ENCODE assay signal across 8 cellular contexts in genomic region chrX:46576458-46576857, GRCh38. TPM values are rescaled to one million over a fixed set of nuclear protein-coding genes. Genes with fewer than 3 reads are reported as not detected.
A peak's percentile ranks its signal among the peaks of the same experiment; 100 is the strongest.
DNase-seq lines count a peak whose midpoint lies in the region; ATAC-seq and TF ChIP-seq lines count a peak whose summit lies in the region.

No MANE protein-coding gene starts in this region.

- TF ChIP-seq EP300 in upper lobe of left lung (IDR thresholded peaks at IDR 0.05): no peak

- H3K36me3 Mint-ChIP-seq in activated naive CD4-positive, alpha-beta T cell treated with anti-CD3 and anti-CD28 coated beads, Interleukin-2, amount 10 ng/mL, durations not matched to agents 7 days and 5 days: peaks cover 35% of the 10 kb centered on the region
- H3K36me3 Mint-ChIP-seq in activated naive CD8-positive, alpha-beta T cell treated with anti-CD3 and anti-CD28 coated beads for 36 hours: peaks cover 2% of the 10 kb centered on the region

- H3K9me3 Mint-ChIP-seq in activated naive CD4-positive, alpha-beta T cell treated with anti-CD3 and anti-CD28 coated beads, Interleukin-2, amount 10 ng/mL, durations not matched to agents 7 days and 5 days: no peaks in the 10 kb centered on the region
- no peaks in the 10 kb centered on the region for H3K9me3 Mint-ChIP-seq in activated naive CD8-positive, alpha-beta T cell treated with anti-CD3 and anti-CD28 coated beads for 36 hours

- CTCF ChIA-PET in activated naive CD4-positive, alpha-beta T cell treated with anti-CD3 and anti-CD28 coated beads, Interleukin-2, amount 10 ng/mL, durations not matched to agents 7 days and 5 days (lab: Charles Lee): interaction anchor here (0.9 to 1.4 kb wide), 3 partner anchors 40 to 70 kb away, joined by 3 to 4 read pairs (median 3); no protein-coding TSS in a partner anchor

- H3K27me3 Mint-ChIP-seq in activated naive CD4-positive, alpha-beta T cell treated with anti-CD3 and anti-CD28 coated beads, Interleukin-2, amount 10 ng/mL, durations not matched to agents 7 days and 5 days: no peaks in the 10 kb centered on the region
- peaks cover 20% of the 10 kb centered on the region for H3K27me3 Mint-ChIP-seq in activated naive CD8-positive, alpha-beta T cell treated with anti-CD3 and anti-CD28 coated beads for 36 hours

- no peak overlapping the region for H3K27ac ChIP-seq in upper lobe of left lung

- H3K4me3 ChIP-seq in iPS-18c (ENCODE audit: insufficient read depth, low read depth, low read length) (peak overlapping the region; percentile 35; the same call in 1 of the 2 replicates), upper lobe of left lung (peak overlapping the region in 3 of 4 donors; percentile 59 to 66 (median 62))

- H3K4me3 Mint-ChIP-seq in activated naive CD4-positive, alpha-beta T cell treated with anti-CD3 and anti-CD28 coated beads, Interleukin-2, amount 10 ng/mL, durations not matched to agents 7 days and 5 days: peak overlapping the region; percentile 82
- H3K4me3 Mint-ChIP-seq in activated naive CD8-positive, alpha-beta T cell treated with anti-CD3 and anti-CD28 coated beads for 36 hours: peak overlapping the region; percentile 29

- ATAC-seq in upper lobe of left lung (ENCODE audit: low FRiP score in 2 of 2): peak in 1 of 2 donors; percentile 29
- ATAC-seq in GM18870 (IDR thresholded peaks at IDR 0.05; ENCODE audit: unreplicated experiment): no peak
- ATAC-seq in activated CD4-positive, CD25-positive, alpha-beta regulatory T cell treated with anti-CD3 and anti-CD28 coated beads, Interleukin-2, amount 50 U/mL, for 24 hours: no peak

- peak overlapping the region; percentile 65 for H3K27ac Mint-ChIP-seq in activated naive CD4-positive, alpha-beta T cell treated with anti-CD3 and anti-CD28 coated beads, Interleukin-2, amount 10 ng/mL, durations not matched to agents 7 days and 5 days
- no peak overlapping the region for H3K27ac Mint-ChIP-seq in activated naive CD8-positive, alpha-beta T cell treated with anti-CD3 and anti-CD28 coated beads for 36 hours

- no peak for DNase-seq in activated naive CD4-positive, alpha-beta T cell treated with anti-CD3 and anti-CD28 coated beads, Interleukin-2, amount 10 ng/mL, durations not matched to agents 7 days and 5 days
- DNase-seq in activated naive CD4-positive, alpha-beta T cell treated with anti-CD3 and anti-CD28 coated beads, Interleukin-2, amount 50 U/mL, for 16 hours: no peak
- no peak for DNase-seq in activated naive CD8-positive, alpha-beta T cell treated with anti-CD3 and anti-CD28 coated beads for 36 hours
- DNase-seq in upper lobe of left lung (no peak), Ammon's horn (ENCODE audit: low spot score) (no peak)

- 0 to 55% methylated on average over 1 to 3 of the region's 3 CpGs for WGBS in upper lobe of left lung, 2 donors

- H3K36me3 ChIP-seq in upper lobe of left lung: no peaks in the 10 kb centered on the region

- peaks cover 51% of the 10 kb centered on the region for H3K4me1 Mint-ChIP-seq in activated naive CD4-positive, alpha-beta T cell treated with anti-CD3 and anti-CD28 coated beads, Interleukin-2, amount 10 ng/mL, durations not matched to agents 7 days and 5 days
- peaks cover 27% of the 10 kb centered on the region for H3K4me1 Mint-ChIP-seq in activated naive CD8-positive, alpha-beta T cell treated with anti-CD3 and anti-CD28 coated beads for 36 hours

- TF ChIP-seq CTCF in upper lobe of left lung (IDR thresholded peaks at IDR 0.05): no peak

- no peaks in the 10 kb centered on the region for H3K27me3 ChIP-seq in upper lobe of left lung

- peaks cover 7% of the 10 kb centered on the region for H3K9me3 ChIP-seq in iPS-18c (ENCODE audit: control insufficient read depth, insufficient read depth, low read length)
- peaks cover 0 to 5% (median 0%) of the 10 kb centered on the region in 4 donors for H3K9me3 ChIP-seq in upper lobe of left lung

- TF ChIP-seq POLR2A in upper lobe of left lung (IDR thresholded peaks at IDR 0.05): no peak

- H3K4me1 ChIP-seq in upper lobe of left lung: peaks cover 0 to 27% (median 5%) of the 10 kb centered on the region in 4 donors

RNA-seq across cellular contexts. Expression of gene CHST7, which starts 2.9 kb away (rescaled TPM):
- 1 to 10 TPM; 1.5 to 1.7 TPM for total RNA-seq in activated naive CD8-positive, alpha-beta T cell treated with anti-CD3 and anti-CD28 coated beads for 36 hours
- 10 to 100 TPM in 2 of 6 donors, 1 to 10 TPM in 4; 5.3 to 14.7 (median 9.1) TPM for total RNA-seq in upper lobe of left lung

RNA-seq across cellular contexts. Expression of gene ZNF674, which starts 31.2 kb away (rescaled TPM):
- total RNA-seq in activated naive CD8-positive, alpha-beta T cell treated with anti-CD3 and anti-CD28 coated beads for 36 hours: 1 to 10 TPM; 1.3 to 1.7 TPM
- 10 to 100 TPM in 1 of 6 donors, 1 to 10 TPM in 5; 3.0 to 11.5 (median 4.0) TPM for total RNA-seq in upper lobe of left lung
